Comparison of ENCODE assay signal across 12 cellular contexts in the genomic region with DNA sequence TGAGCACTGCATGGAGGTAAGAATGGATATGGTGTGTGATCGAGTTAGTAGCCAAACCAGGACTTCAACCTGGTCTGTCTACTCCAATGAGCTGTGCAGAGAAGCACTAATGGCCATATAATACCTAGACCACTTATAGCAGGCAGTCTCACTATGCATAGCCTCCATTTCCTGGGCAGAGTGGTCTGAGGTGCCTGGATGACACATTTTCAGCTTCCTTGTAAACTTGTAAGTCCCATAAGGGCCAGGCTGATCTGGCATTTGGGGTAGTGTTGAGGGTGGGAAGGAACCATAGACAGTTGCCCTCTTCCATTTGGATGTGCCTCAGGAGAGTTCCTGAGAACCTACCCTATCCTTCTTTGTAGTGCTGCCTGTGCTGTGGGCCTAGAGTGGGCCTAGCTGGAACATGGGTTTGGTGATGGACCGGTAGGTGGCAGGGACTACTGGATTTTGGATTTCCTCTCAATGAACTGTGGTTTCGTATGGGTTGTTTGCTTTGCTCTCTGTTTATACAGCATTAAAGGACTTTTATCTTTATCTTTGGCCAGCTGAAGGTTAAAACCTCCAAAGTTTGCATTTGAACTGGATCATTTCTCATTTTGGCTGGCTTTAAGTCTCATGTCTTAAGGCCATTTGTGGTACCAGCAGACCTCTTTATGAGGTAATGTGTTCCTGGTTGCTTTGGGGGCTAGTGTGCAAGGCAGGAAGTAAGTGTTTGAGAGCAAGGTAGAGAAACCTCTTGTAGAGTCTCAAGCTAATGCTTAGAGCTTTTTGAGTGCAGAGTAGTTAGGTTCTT.
DNase-seq lines count a peak whose midpoint lies in the region; ATAC-seq and TF ChIP-seq lines count a peak whose summit lies in the region.
"Had no signal": no experiment of that assay in that cellular context is flagged by ENCODE, and none has a peak within 500 bp of the region (broad histone marks: within the 10 kb centered on the region; RNA-seq: fewer than 3 reads in every experiment).

No MANE protein-coding gene starts in this region.

- H3K4me3 ChIP-seq in choroid plexus epithelial cell (ENCODE audit: low read depth, low read length), result no peak overlapping the region
- no peak overlapping the region for H3K4me3 ChIP-seq in GM23248
- H3K4me3 ChIP-seq: right atrium auricular region had no signal

- H4K20me1 ChIP-seq in GM23248 (ENCODE audit: insufficient read depth), result no peaks in the 10 kb centered on the region

- no peaks in the 10 kb centered on the region for H3K9me2 ChIP-seq in GM23248 (ENCODE audit: insufficient read depth)

- no peak overlapping the region for H3K4me2 ChIP-seq in GM23248 (ENCODE audit: unreplicated experiment)

- DNase-seq in NCI-H2029 (lab: John Stamatoyannopoulos, UW) (peak; percentile 29), NCI-H2029 treated with DMSO at 0.1 percent for 48 hours (lab: John Stamatoyannopoulos, UW) (no peak), KBM-7 (peak; percentile 16), choroid plexus epithelial cell (ENCODE audit: low read depth) (peak; percentile 30), GM23248 (no peak), putamen (ENCODE audit: low spot score) (no peak)
- DNase-seq: activated CD8-positive, alpha-beta memory T cell treated with anti-CD3 and anti-CD28 coated beads, Interleukin-2, amount 50 U/mL, for 48 hours; kidney; NCI-H1092 treated with DMSO at 0.1 percent for 48 hours had no signal

- no peak overlapping the region for H2AFZ ChIP-seq in GM23248

- H3K4me3 Mint-ChIP-seq in stimulated activated naive CD8-positive, alpha-beta T cell treated with anti-CD3 and anti-CD28 coated beads, Interleukin-15, Interleukin-2, amounts not matched to agents 100 ng/mL and 50 ng/mL, for 24 hours, result no peak overlapping the region

- H3K27me3 ChIP-seq in GM23248 (replicated peaks; ENCODE audit: insufficient read depth), result no peaks in the 10 kb centered on the region
- H3K27me3 ChIP-seq: right atrium auricular region had no signal

- ATAC-seq in GM18498 (IDR thresholded peaks at IDR 0.05; ENCODE audit: unreplicated experiment), result no peak

- peaks cover 59% of the 10 kb centered on the region for H3K4me1 ChIP-seq in GM23248 (ENCODE audit: insufficient read depth)

- H3K79me2 ChIP-seq in GM23248 (ENCODE audit: insufficient read depth), result peaks cover 6% of the 10 kb centered on the region; the same call in 1 of the 2 replicates

- H3K9me3 ChIP-seq in GM23248 (ENCODE audit: low read depth), result no peaks in the 10 kb centered on the region
- H3K9me3 ChIP-seq: right atrium auricular region had no signal

- in situ Hi-C loops in KBM-7 (cut with MboI; ENCODE audit: low pct_unique_long_range_greater_than_20kb, low sequenced_read_pairs) (no loop called here), GM23248 (cut with MboI) (no loop called here)

- no peak for TF ChIP-seq CTCF in choroid plexus epithelial cell (conservative IDR thresholded peaks at IDR 0.05; ENCODE audit: low read depth, low read length)

- peak overlapping the region; percentile 31 for H3K27ac Mint-ChIP-seq in stimulated activated naive CD8-positive, alpha-beta T cell treated with anti-CD3 and anti-CD28 coated beads, Interleukin-15, Interleukin-2, amounts not matched to agents 100 ng/mL and 50 ng/mL, for 24 hours

- no peaks in the 10 kb centered on the region for H3K9me3 Mint-ChIP-seq in stimulated activated naive CD8-positive, alpha-beta T cell treated with anti-CD3 and anti-CD28 coated beads, Interleukin-15, Interleukin-2, amounts not matched to agents 100 ng/mL and 50 ng/mL, for 24 hours

- no peak overlapping the region for H3K9ac ChIP-seq in GM23248

- peaks cover 27% of the 10 kb centered on the region for H3F3A ChIP-seq in GM23248 (ENCODE audit: insufficient read depth)

- H3K27ac ChIP-seq in GM23248, result no peak overlapping the region
- H3K27ac ChIP-seq: right atrium auricular region had no signal

- H3K27me3 Mint-ChIP-seq in stimulated activated naive CD8-positive, alpha-beta T cell treated with anti-CD3 and anti-CD28 coated beads, Interleukin-15, Interleukin-2, amounts not matched to agents 100 ng/mL and 50 ng/mL, for 24 hours, result no peaks in the 10 kb centered on the region

- 73 to 88% methylated on average over 3 of the region's 3 CpGs for WGBS in GM23248 (ENCODE audit: low coverage in 1 of 2, low lambda C conversion rate in 2 of 2, missing lambda C conversion rate in 2 of 2), 2 experiments

- H3K4me1 Mint-ChIP-seq in stimulated activated naive CD8-positive, alpha-beta T cell treated with anti-CD3 and anti-CD28 coated beads, Interleukin-15, Interleukin-2, amounts not matched to agents 100 ng/mL and 50 ng/mL, for 24 hours (ENCODE audit: low read depth), result peaks cover 92% of the 10 kb centered on the region

- H3K36me3 Mint-ChIP-seq in stimulated activated naive CD8-positive, alpha-beta T cell treated with anti-CD3 and anti-CD28 coated beads, Interleukin-15, Interleukin-2, amounts not matched to agents 100 ng/mL and 50 ng/mL, for 24 hours (ENCODE audit: low read depth), result peaks cover 34% of the 10 kb centered on the region

- no peaks in the 10 kb centered on the region for H3K36me3 ChIP-seq in GM23248 (ENCODE audit: low read depth)
- H3K36me3 ChIP-seq: right atrium auricular region had no signal

Comparison
In these comparisons a context has a peak if more than half of its experiments do, and no peak if none do; other contexts are left out.
1. DNase-seq: peak in NCI-H2029 (single experiment), KBM-7 (single experiment) and choroid plexus epithelial cell (single experiment); none in NCI-H2029 treated with DMSO at 0.1 percent for 48 hours (single experiment), GM23248 (single experiment) and putamen (single experiment).